2 cellular contexts compared by ENCODE assay signal in genomic region chr1:104946558-104947210, GRCh38.
TF ChIP-seq lines count a peak whose summit lies in the region.

No MANE protein-coding gene starts in this region.

TF ChIP-seq in H1, 55 proteins besides CTCF, POLR2A, EP300 and RAD21 (continued from another document):
- no peak for TF ChIP-seq KDM4A (IDR thresholded peaks at IDR 0.05; ENCODE audit: low read depth, low read length, severe bottlenecking)
- TF ChIP-seq CBX8 (IDR thresholded peaks at IDR 0.05; ENCODE audit: borderline replicate concordance, low read depth, low read length): no peak
- no peak for TF ChIP-seq SAP30 (IDR thresholded peaks at IDR 0.05; ENCODE audit: insufficient read depth, insufficient replicate concordance, low read length)
- no peak for TF ChIP-seq BACH1 (IDR thresholded peaks at IDR 0.05; ENCODE audit: low read length)
- no peak for TF ChIP-seq NRF1 (IDR thresholded peaks at IDR 0.05; ENCODE audit: low read depth, low read length)
- TF ChIP-seq POLR2AphosphoS5 (IDR thresholded peaks at IDR 0.05; ENCODE audit: low read depth, low read length): no peak
- no peak for TF ChIP-seq SRF (IDR thresholded peaks at IDR 0.05; ENCODE audit: low read depth, low read length)

TF ChIP-seq in GM23338, 12 proteins besides CTCF, POLR2A, EP300 and RAD21 (continued from another document):
- TF ChIP-seq NANOG (IDR thresholded peaks at IDR 0.05; ENCODE audit: borderline replicate concordance) (no peak), ZNF331 (CRISPR knock-in tag; IDR thresholded peaks at IDR 0.05; ENCODE audit: low read depth) (no peak), EZH2phosphoT487 (IDR thresholded peaks at IDR 0.05; ENCODE audit: unreplicated experiment) (no peak), CREB1 (CRISPR knock-in tag; IDR thresholded peaks at IDR 0.05; ENCODE audit: low read depth) (no peak), STAT1 (IDR thresholded peaks at IDR 0.05; ENCODE audit: unreplicated experiment) (no peak), REST (IDR thresholded peaks at IDR 0.05; ENCODE audit: unreplicated experiment) (no peak), ZNF462 (CRISPR knock-in tag; IDR thresholded peaks at IDR 0.05) (no peak), JUNB (IDR thresholded peaks at IDR 0.05; ENCODE audit: unreplicated experiment) (no peak)
- TF ChIP-seq, protein P1, sequence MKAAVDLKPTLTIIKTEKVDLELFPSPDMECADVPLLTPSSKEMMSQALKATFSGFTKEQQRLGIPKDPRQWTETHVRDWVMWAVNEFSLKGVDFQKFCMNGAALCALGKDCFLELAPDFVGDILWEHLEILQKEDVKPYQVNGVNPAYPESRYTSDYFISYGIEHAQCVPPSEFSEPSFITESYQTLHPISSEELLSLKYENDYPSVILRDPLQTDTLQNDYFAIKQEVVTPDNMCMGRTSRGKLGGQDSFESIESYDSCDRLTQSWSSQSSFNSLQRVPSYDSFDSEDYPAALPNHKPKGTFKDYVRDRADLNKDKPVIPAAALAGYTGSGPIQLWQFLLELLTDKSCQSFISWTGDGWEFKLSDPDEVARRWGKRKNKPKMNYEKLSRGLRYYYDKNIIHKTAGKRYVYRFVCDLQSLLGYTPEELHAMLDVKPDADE (IDR thresholded peaks at IDR 0.05): no peak
